8 cellular contexts compared by ENCODE assay signal in the genomic region with DNA sequence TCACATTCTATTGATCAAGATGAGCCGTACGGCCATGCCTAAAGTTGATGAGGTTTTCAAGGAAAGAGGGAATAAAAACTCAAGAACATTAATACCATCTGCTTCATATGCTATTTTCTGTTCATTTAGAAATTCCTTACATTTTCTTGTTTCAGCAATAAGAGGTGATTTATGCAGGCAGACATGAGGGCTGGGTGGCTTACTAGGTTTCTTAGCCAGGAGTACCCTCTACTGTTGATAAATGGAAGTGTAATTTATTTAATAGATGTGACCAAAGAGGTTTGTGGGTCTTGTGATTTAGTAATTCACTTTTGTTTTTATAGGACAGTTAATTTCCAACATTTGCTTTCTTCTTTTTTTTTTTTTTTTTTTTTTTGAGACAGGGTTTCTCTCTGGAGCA. TPM values are rescaled to one million over a fixed set of nuclear protein-coding genes. Genes with fewer than 3 reads are reported as not detected.
A peak's percentile ranks its signal among the peaks of the same experiment; 100 is the strongest.
DNase-seq lines count a peak whose midpoint lies in the region; ATAC-seq and TF ChIP-seq lines count a peak whose summit lies in the region.

No MANE protein-coding gene starts in this region.

- H3K36me3 Mint-ChIP-seq in natural killer cell: no peaks in the 10 kb centered on the region

- DNase-seq in DMS79 treated with DMSO at 0.1 percent for 48 hours (lab: John Stamatoyannopoulos, UW) (peak; percentile 18), DMS79 (lab: John Stamatoyannopoulos, UW) (no peak), HFF-Myc (ENCODE audit: extremely low read depth, low read depth) (peak; percentile 15), NCI-H774 (lab: John Stamatoyannopoulos, UW) (peak; percentile 42), dermis blood vessel endothelial cell (peak; percentile 73), natural killer cell (no peak), occipital lobe (lab: John Stamatoyannopoulos, UW) (no peak), coronary artery (ENCODE audit: low spot score) (no peak)

- H3K4me1 Mint-ChIP-seq in natural killer cell: no peaks in the 10 kb centered on the region

- peaks cover 0 to 6% of the 10 kb centered on the region in 2 donors for H3K27me3 Mint-ChIP-seq in natural killer cell (ENCODE audit: low read depth in 2 of 2)

- no peak overlapping the region for H3K27ac ChIP-seq in coronary artery

- H3K9me3 Mint-ChIP-seq in natural killer cell: no peaks in the 10 kb centered on the region

- intact Hi-C loops in natural killer cell (cut with micrococcal nuclease): loop anchor here (10.0 kb wide), 1 partner anchor 126 kb away; no protein-coding TSS in a partner anchor

- TF ChIP-seq CTCF in HFF-Myc (IDR thresholded peaks at IDR 0.05; ENCODE audit: low read depth, low read length, missing control alignments): peak; percentile 21
- TF ChIP-seq CTCF in natural killer cell (IDR thresholded peaks at IDR 0.05): peak; percentile 67
- no peak for TF ChIP-seq CTCF in coronary artery (IDR thresholded peaks at IDR 0.05)

- H3K4me3 ChIP-seq in HFF-Myc (replicated peaks; ENCODE audit: low read depth, low read length): no peak overlapping the region
- H3K4me3 ChIP-seq in coronary artery: no peak overlapping the region

- H3K27ac Mint-ChIP-seq in natural killer cell: no peak overlapping the region

- no peak overlapping the region for H3K4me3 Mint-ChIP-seq in natural killer cell

- ATAC-seq in natural killer cell: peak; percentile 72 to 80 (median 77)

RNA-seq across cellular contexts. Expression of a gene that starts 6.4 kb away (rescaled TPM):
- total RNA-seq in dermis blood vessel endothelial cell: not detected in 2 replicates
- not detected for total RNA-seq in natural killer cell
- not detected for total RNA-seq in occipital lobe

RNA-seq across cellular contexts. Expression of a gene that starts 35.6 kb away (rescaled TPM):
- total RNA-seq in dermis blood vessel endothelial cell (39.5 and 59.2 TPM in 2 replicates), natural killer cell (10 to 100 TPM; 20.8 to 36.7 (median 27.0) TPM), occipital lobe (15.1 TPM)

RNA-seq across cellular contexts. Expression of a gene that starts 45.3 kb away (rescaled TPM):
- total RNA-seq in dermis blood vessel endothelial cell (2.7 and 6.6 TPM in 2 replicates), natural killer cell (10 to 100 TPM; 12.0 to 32.9 (median 12.4) TPM), occipital lobe (0.47 TPM)

Comparison
In these comparisons a context has a peak if more than half of its experiments do, and no peak if none do; other contexts are left out.
1. DNase-seq: peak in DMS79 treated with DMSO at 0.1 percent for 48 hours (single experiment), HFF-Myc (single experiment), NCI-H774 (single experiment) and dermis blood vessel endothelial cell (single experiment); none in DMS79 (single experiment), natural killer cell (single experiment), occipital lobe (single experiment) and coronary artery (single experiment).